8 cellular contexts compared by ENCODE assay signal in the genomic region with DNA sequence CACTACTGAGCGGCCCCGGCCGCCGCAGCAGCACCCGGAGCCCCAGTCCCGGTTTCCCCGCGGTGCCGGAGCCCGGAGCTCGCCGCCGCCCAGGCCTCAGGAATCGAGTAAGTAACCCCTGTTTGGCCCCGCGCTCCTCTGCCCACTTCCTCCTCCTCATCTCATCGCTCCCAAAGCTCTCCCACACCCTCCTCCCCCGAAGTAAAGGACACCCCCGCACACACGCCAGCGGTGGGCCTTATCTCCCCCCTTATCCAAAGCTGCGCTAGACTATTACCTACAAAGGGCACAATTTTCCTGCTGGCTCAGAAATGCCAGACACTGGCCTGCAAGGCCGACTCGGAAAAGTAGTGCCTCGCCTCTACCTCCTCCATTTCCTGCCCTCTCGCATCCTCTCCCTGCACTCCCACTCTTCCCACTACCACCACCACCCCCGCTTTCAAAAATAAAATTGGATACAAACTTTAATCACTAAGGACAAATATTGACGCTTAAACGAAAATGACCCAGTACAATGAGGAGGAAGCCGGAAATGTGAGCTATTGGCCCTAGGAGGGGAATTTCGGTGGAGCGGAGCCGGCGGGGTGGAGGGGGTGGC. TPM values are rescaled to one million over a fixed set of nuclear protein-coding genes. Genes with fewer than 3 reads are reported as not detected.
A peak's percentile ranks its signal among the peaks of the same experiment; 100 is the strongest.
DNase-seq lines count a peak whose midpoint lies in the region; ATAC-seq and TF ChIP-seq lines count a peak whose summit lies in the region.

No MANE protein-coding gene starts in this region.

- peak overlapping the region; percentile 62 for H3K4me3 Mint-ChIP-seq in natural killer cell

- peak overlapping the region; percentile 42 for H3K4me3 ChIP-seq in astrocyte of the spinal cord (ENCODE audit: low read depth, low read length)

- peaks cover 61 to 70% of the 10 kb centered on the region in 2 donors for H3K27me3 Mint-ChIP-seq in natural killer cell (ENCODE audit: low read depth in 2 of 2)

- DNase-seq in DMS53 (lab: John Stamatoyannopoulos, UW) (peak; percentile 90), astrocyte of the spinal cord (ENCODE audit: low read depth, low spot score) (peak; percentile 52), natural killer cell (no peak), pons (ENCODE audit: low spot score) (no peak), GM19238 (ENCODE audit: insufficient read length, low spot score) (no peak), SW 1271 (lab: John Stamatoyannopoulos, UW) (no peak), NK-92 (lab: John Stamatoyannopoulos, UW; ENCODE audit: unreplicated experiment) (no peak)

- peaks cover 5 to 8% of the 10 kb centered on the region in 2 donors for H3K4me1 Mint-ChIP-seq in natural killer cell

- TF ChIP-seq CTCF in astrocyte of the spinal cord (IDR thresholded peaks at IDR 0.05; ENCODE audit: low read depth, low read length) (no peak), natural killer cell (IDR thresholded peaks at IDR 0.05) (no peak)

- peak; percentile 17 for ATAC-seq in HG03442 (IDR thresholded peaks at IDR 0.05; ENCODE audit: unreplicated experiment)
- ATAC-seq in natural killer cell: no peak

- intact Hi-C loops in natural killer cell (cut with micrococcal nuclease): no loop called here

- H3K27ac Mint-ChIP-seq in natural killer cell: no peak overlapping the region

- peaks cover 41% of the 10 kb centered on the region for H3K36me3 Mint-ChIP-seq in natural killer cell

- in situ Hi-C loops in astrocyte of the spinal cord (cut with HindIII; ENCODE audit: low sequenced_read_pairs): no loop called here

- peaks cover 5 to 11% of the 10 kb centered on the region in 2 donors for H3K9me3 Mint-ChIP-seq in natural killer cell

RNA-seq across cellular contexts. Expression of a gene that starts 0.6 kb away (rescaled TPM):
- total RNA-seq in natural killer cell: not detected

Comparison
In these comparisons a context has a peak if more than half of its experiments do, and no peak if none do; other contexts are left out.
1. DNase-seq: peak in DMS53 (single experiment) and astrocyte of the spinal cord (single experiment); none in natural killer cell (single experiment), pons (single experiment), GM19238 (single experiment), SW 1271 (0 of 2) and NK-92 (single experiment).